Comparison of ENCODE assay signal across 4 cellular contexts in genomic region chr1:115360505-115361129, GRCh38. TPM values are rescaled to one million over a fixed set of nuclear protein-coding genes. Genes with fewer than 3 reads are reported as not detected.
"Had no signal": no experiment of that assay in that cellular context is flagged by ENCODE, and none has a peak within 500 bp of the region (broad histone marks: within the 10 kb centered on the region; RNA-seq: fewer than 3 reads in every experiment).

No MANE protein-coding gene starts in this region.

RNA-seq across cellular contexts. Expression of gene NGF, which starts 22.6 kb away (rescaled TPM):
- total RNA-seq: HepG2, HT-29, K562 had no signal
- polyA plus RNA-seq: HepG2, IgD-negative memory B cell, K562 had no signal
